Comparison of ENCODE assay signal across 6 cellular contexts in genomic region chr20:63686492-63687321, GRCh38. TPM values are rescaled to one million over a fixed set of nuclear protein-coding genes. Genes with fewer than 3 reads are reported as not detected.
DNase-seq lines count a peak whose midpoint lies in the region; ATAC-seq and TF ChIP-seq lines count a peak whose summit lies in the region.

No MANE protein-coding gene starts in this region.

- H3K36me3 Mint-ChIP-seq in Caco-2 (ENCODE audit: insufficient read depth, unreplicated experiment) = peaks cover 77% of the 10 kb centered on the region
- no peaks in the 10 kb centered on the region for H3K36me3 Mint-ChIP-seq in activated naive CD8-positive, alpha-beta T cell
- H3K36me3 Mint-ChIP-seq in memory B cell = no peaks in the 10 kb centered on the region
- peaks cover 7% of the 10 kb centered on the region for H3K36me3 Mint-ChIP-seq in activated T-helper 1 cell treated with anti-CD3 and anti-CD28 coated beads, Interleukin-12 subunit alpha, Interleukin-12 subunit beta, Interleukin-2, Interleukin-4 antibody, amounts not matched to agents 30 ng/mL and 10 ng/mL and 1 ng/mL, durations not matched to agents 14 hours and 24 hours and 36 hours (ENCODE audit: low read depth)

- no peaks in the 10 kb centered on the region for H3K36me3 ChIP-seq in Caco-2 (ENCODE audit: control insufficient read depth, insufficient read depth, low read length)

- H3K4me1 Mint-ChIP-seq in Caco-2 (ENCODE audit: low read depth, unreplicated experiment) (no peaks in the 10 kb centered on the region), memory B cell (peaks cover 5% of the 10 kb centered on the region)
- peaks cover 4% of the 10 kb centered on the region for H3K4me1 Mint-ChIP-seq in activated naive CD8-positive, alpha-beta T cell (ENCODE audit: low read depth)
- no peaks in the 10 kb centered on the region for H3K4me1 Mint-ChIP-seq in activated T-helper 1 cell treated with anti-CD3 and anti-CD28 coated beads, Interleukin-12 subunit alpha, Interleukin-12 subunit beta, Interleukin-2, Interleukin-4 antibody, amounts not matched to agents 30 ng/mL and 10 ng/mL and 1 ng/mL, durations not matched to agents 14 hours and 24 hours and 36 hours (ENCODE audit: low read depth)

- H3K9me3 Mint-ChIP-seq in Caco-2 (ENCODE audit: unreplicated experiment) = no peaks in the 10 kb centered on the region
- H3K9me3 Mint-ChIP-seq in activated naive CD8-positive, alpha-beta T cell (ENCODE audit: low read depth) = no peaks in the 10 kb centered on the region
- no peaks in the 10 kb centered on the region for H3K9me3 Mint-ChIP-seq in memory B cell
- no peaks in the 10 kb centered on the region for H3K9me3 Mint-ChIP-seq in activated T-helper 1 cell treated with anti-CD3 and anti-CD28 coated beads, Interleukin-12 subunit alpha, Interleukin-12 subunit beta, Interleukin-2, Interleukin-4 antibody, amounts not matched to agents 30 ng/mL and 10 ng/mL and 1 ng/mL, durations not matched to agents 14 hours and 24 hours and 36 hours

- H3K4me1 ChIP-seq in Caco-2 = peaks cover 35% of the 10 kb centered on the region

- H3K27me3 Mint-ChIP-seq in Caco-2 (ENCODE audit: insufficient read depth, unreplicated experiment) (no peaks in the 10 kb centered on the region), memory B cell (no peaks in the 10 kb centered on the region)
- no peaks in the 10 kb centered on the region for H3K27me3 Mint-ChIP-seq in activated naive CD8-positive, alpha-beta T cell
- no peaks in the 10 kb centered on the region for H3K27me3 Mint-ChIP-seq in activated T-helper 1 cell treated with anti-CD3 and anti-CD28 coated beads, Interleukin-12 subunit alpha, Interleukin-12 subunit beta, Interleukin-2, Interleukin-4 antibody, amounts not matched to agents 30 ng/mL and 10 ng/mL and 1 ng/mL, durations not matched to agents 14 hours and 24 hours and 36 hours (ENCODE audit: insufficient read depth)

- no peaks in the 10 kb centered on the region for H3K9me3 ChIP-seq in Caco-2

- H3K4me3 Mint-ChIP-seq in Caco-2 (ENCODE audit: unreplicated experiment) (no peak overlapping the region), memory B cell (no peak overlapping the region)
- H3K4me3 Mint-ChIP-seq in activated naive CD8-positive, alpha-beta T cell = no peak overlapping the region
- no peak overlapping the region for H3K4me3 Mint-ChIP-seq in activated T-helper 1 cell treated with anti-CD3 and anti-CD28 coated beads, Interleukin-12 subunit alpha, Interleukin-12 subunit beta, Interleukin-2, Interleukin-4 antibody, amounts not matched to agents 30 ng/mL and 10 ng/mL and 1 ng/mL, durations not matched to agents 14 hours and 24 hours and 36 hours

- intact Hi-C loops in Caco-2 (cut with micrococcal nuclease; ENCODE audit: unreplicated experiment) = no loop called here
- intact Hi-C loops in activated T-helper 1 cell treated with anti-CD3 and anti-CD28 coated beads, Interleukin-12 subunit alpha, Interleukin-12 subunit beta, Interleukin-2, Interleukin-4 antibody, amounts not matched to agents 30 ng/mL and 10 ng/mL and 1 ng/mL, durations not matched to agents 14 hours and 24 hours and 36 hours (cut with micrococcal nuclease) = no loop called here

- DNase-seq in Caco-2 = peak in 1 of 2 experiments; percentile 89
- DNase-seq in memory B cell (ENCODE audit: low spot score in 2 of 2) = no peak
- DNase-seq in activated T-helper 1 cell treated with anti-CD3 and anti-CD28 coated beads, Interleukin-12 subunit alpha, Interleukin-12 subunit beta, Interleukin-2, Interleukin-4 antibody, amounts not matched to agents 30 ng/mL and 10 ng/mL and 1 ng/mL, durations not matched to agents 14 hours and 24 hours and 36 hours (ENCODE audit: low spot score) = no peak

- peak overlapping the region; percentile 67 for H3K27ac Mint-ChIP-seq in Caco-2 (ENCODE audit: unreplicated experiment)
- peak overlapping the region; percentile 41 for H3K27ac Mint-ChIP-seq in activated naive CD8-positive, alpha-beta T cell
- H3K27ac Mint-ChIP-seq in memory B cell = no peak overlapping the region
- no peak overlapping the region for H3K27ac Mint-ChIP-seq in activated T-helper 1 cell treated with anti-CD3 and anti-CD28 coated beads, Interleukin-12 subunit alpha, Interleukin-12 subunit beta, Interleukin-2, Interleukin-4 antibody, amounts not matched to agents 30 ng/mL and 10 ng/mL and 1 ng/mL, durations not matched to agents 14 hours and 24 hours and 36 hours

- peak; percentile 39 for ATAC-seq in memory B cell (ENCODE audit: low read depth)
- no peak for ATAC-seq in GM18861 (IDR thresholded peaks at IDR 0.05; ENCODE audit: unreplicated experiment)
- ATAC-seq in HG02970 (IDR thresholded peaks at IDR 0.05; ENCODE audit: low FRiP score, unreplicated experiment) = no peak

- CTCF ChIA-PET in Caco-2 (lab: Charles Lee) = interaction anchor here (0.6 to 1.3 kb wide), 6 partner anchors 24 to 209 kb away, joined by 3 to 8 read pairs (median 4); partner anchors contain the start of gene RTEL1

- POLR2A ChIA-PET in Caco-2 (lab: Charles Lee) = interaction anchor here (0.5 to 0.7 kb wide), 4 partner anchors 21 to 113 kb away, joined by 3 to 11 read pairs (median 3); partner anchors contain the start of genes ARFRP1, HELZ2, RTEL1 and ZGPAT

- no TSS peak for BruUV-seq in Caco-2 (replicated peaks; lab: Mats Ljungman, UMichigan)

- H3K4me3 ChIP-seq in Caco-2 (ENCODE audit: low read depth, low read length) = no peak overlapping the region

- no peak for TF ChIP-seq CTCF in Caco-2 (IDR thresholded peaks at IDR 0.05; ENCODE audit: insufficient read depth in 1 of 2, low read depth in 1 of 2, low read length in 1 of 2, severe bottlenecking in 1 of 2, unreplicated experiment in 1 of 2)

- H3K27me3 ChIP-seq in Caco-2 (replicated peaks; ENCODE audit: control insufficient read depth, insufficient read depth, low read length) = no peaks in the 10 kb centered on the region

RNA-seq across cellular contexts. Expression of gene TNFRSF6B, which starts 9.7 kb away (rescaled TPM):
- not detected in 2 replicates for total RNA-seq in Caco-2 (2022)
- total RNA-seq in activated T-helper 1 cell treated with anti-CD3 and anti-CD28 coated beads, Interleukin-12 subunit alpha, Interleukin-12 subunit beta, Interleukin-2, Interleukin-4 antibody, amounts not matched to agents 30 ng/mL and 10 ng/mL and 1 ng/mL, durations not matched to agents 14 hours and 24 hours and 36 hours = not detected in 2 replicates

RNA-seq across cellular contexts. Expression of gene ARFRP1, which starts 21.1 kb away (rescaled TPM):
- total RNA-seq in Caco-2 (2022) = 119 and 126 TPM in 2 replicates
- total RNA-seq in activated T-helper 1 cell treated with anti-CD3 and anti-CD28 coated beads, Interleukin-12 subunit alpha, Interleukin-12 subunit beta, Interleukin-2, Interleukin-4 antibody, amounts not matched to agents 30 ng/mL and 10 ng/mL and 1 ng/mL, durations not matched to agents 14 hours and 24 hours and 36 hours = 71.8 and 73.5 TPM in 2 replicates

RNA-seq across cellular contexts. Expression of gene ZGPAT, which starts 21.1 kb away (rescaled TPM):
- 69.3 and 74.7 TPM in 2 replicates for total RNA-seq in Caco-2 (2022)
- total RNA-seq in activated T-helper 1 cell treated with anti-CD3 and anti-CD28 coated beads, Interleukin-12 subunit alpha, Interleukin-12 subunit beta, Interleukin-2, Interleukin-4 antibody, amounts not matched to agents 30 ng/mL and 10 ng/mL and 1 ng/mL, durations not matched to agents 14 hours and 24 hours and 36 hours = 34.5 and 36.7 TPM in 2 replicates

RNA-seq across cellular contexts. Expression of gene RTEL1, which starts 28.6 kb away (rescaled TPM):
- total RNA-seq in Caco-2 (2022) = 51.1 and 61.6 TPM in 2 replicates
- total RNA-seq in activated T-helper 1 cell treated with anti-CD3 and anti-CD28 coated beads, Interleukin-12 subunit alpha, Interleukin-12 subunit beta, Interleukin-2, Interleukin-4 antibody, amounts not matched to agents 30 ng/mL and 10 ng/mL and 1 ng/mL, durations not matched to agents 14 hours and 24 hours and 36 hours = 54.4 and 55.5 TPM in 2 replicates

RNA-seq across cellular contexts. Expression of gene STMN3, which starts 33.5 kb away (rescaled TPM):
- total RNA-seq in Caco-2 (2022) = 27.4 and 27.9 TPM in 2 replicates
- total RNA-seq in activated T-helper 1 cell treated with anti-CD3 and anti-CD28 coated beads, Interleukin-12 subunit alpha, Interleukin-12 subunit beta, Interleukin-2, Interleukin-4 antibody, amounts not matched to agents 30 ng/mL and 10 ng/mL and 1 ng/mL, durations not matched to agents 14 hours and 24 hours and 36 hours = 5.3 and 5.5 TPM in 2 replicates

Comparison
In these comparisons a context has a peak if more than half of its experiments do, and no peak if none do; other contexts are left out.
1. H3K27ac Mint-ChIP-seq: peak in Caco-2 (single experiment) and activated naive CD8-positive, alpha-beta T cell (single experiment); none in memory B cell (single experiment) and activated T-helper 1 cell treated with anti-CD3 and anti-CD28 coated beads, Interleukin-12 subunit alpha, Interleukin-12 subunit beta, Interleukin-2, Interleukin-4 antibody, amounts not matched to agents 30 ng/mL and 10 ng/mL and 1 ng/mL, durations not matched to agents 14 hours and 24 hours and 36 hours (single experiment).